10 cellular contexts compared by ENCODE assay signal in genomic region chr4:185011408-185011807, GRCh38. TPM values are rescaled to one million over a fixed set of nuclear protein-coding genes. Genes with fewer than 3 reads are reported as not detected.
DNase-seq lines count a peak whose midpoint lies in the region; ATAC-seq and TF ChIP-seq lines count a peak whose summit lies in the region.
"Had no signal": no experiment of that assay in that cellular context is flagged by ENCODE, and none has a peak within 500 bp of the region (broad histone marks: within the 10 kb centered on the region; RNA-seq: fewer than 3 reads in every experiment).

No MANE protein-coding gene starts in this region.

- no peak for TF ChIP-seq EP300 in sigmoid colon (IDR thresholded peaks at IDR 0.05)

- ATAC-seq in stimulated activated effector memory CD8-positive, alpha-beta T cell treated with anti-CD3 and anti-CD28 coated beads, Interleukin-12 subunit alpha, Interleukin-12 subunit beta, amount 100 ng/mL, for 72 hours, result no peak
- ATAC-seq in HG02610 (IDR thresholded peaks at IDR 0.05; ENCODE audit: unreplicated experiment), result no peak
- ATAC-seq in GM18498 (IDR thresholded peaks at IDR 0.05; ENCODE audit: unreplicated experiment), result no peak

- H3K9me3 Mint-ChIP-seq in stimulated activated effector memory CD8-positive, alpha-beta T cell treated with anti-CD3 and anti-CD28 coated beads, Interleukin-12 subunit alpha, Interleukin-12 subunit beta, amount 100 ng/mL, for 72 hours, result no peaks in the 10 kb centered on the region

- DNase-seq in 8988T (peak; percentile 78), ELR (ENCODE audit: low read depth) (peak; percentile 19), OCI-M1 (lab: John Stamatoyannopoulos, UW) (peak; percentile 36), fibroblast of mammary gland (ENCODE audit: low read depth) (no peak), sigmoid colon (no peak)
- DNase-seq in stimulated activated effector memory CD8-positive, alpha-beta T cell treated with anti-CD3 and anti-CD28 coated beads, Interleukin-12 subunit alpha, Interleukin-12 subunit beta, amount 100 ng/mL, for 72 hours (ENCODE audit: low spot score in 2 of 2), result no peak

- H3K4me1 ChIP-seq in sigmoid colon, result no peaks in the 10 kb centered on the region
- H3K4me1 ChIP-seq: suprapubic skin had no signal

- H3K4me1 Mint-ChIP-seq in stimulated activated effector memory CD8-positive, alpha-beta T cell treated with anti-CD3 and anti-CD28 coated beads, Interleukin-12 subunit alpha, Interleukin-12 subunit beta, amount 100 ng/mL, for 72 hours, result no peaks in the 10 kb centered on the region

- TF ChIP-seq POLR2A in sigmoid colon (IDR thresholded peaks at IDR 0.05), result no peak

- WGBS in sigmoid colon, 2 donors, result 11 to 25% methylated on average over 8 of the region's 8 CpGs

- H3K36me3 Mint-ChIP-seq in stimulated activated effector memory CD8-positive, alpha-beta T cell treated with anti-CD3 and anti-CD28 coated beads, Interleukin-12 subunit alpha, Interleukin-12 subunit beta, amount 100 ng/mL, for 72 hours, result no peaks in the 10 kb centered on the region

- TF ChIP-seq CTCF in fibroblast of mammary gland (conservative IDR thresholded peaks at IDR 0.05; ENCODE audit: control insufficient read depth, insufficient read depth, low read depth, low read length) (peak; percentile 42), sigmoid colon (IDR thresholded peaks at IDR 0.05) (peak in 1 of 4 experiments; percentile 11)

- no peak overlapping the region for H3K4me3 ChIP-seq in fibroblast of mammary gland (ENCODE audit: control insufficient read depth, low read depth, low read length)
- H3K4me3 ChIP-seq in sigmoid colon, result no peak overlapping the region
- H3K4me3 ChIP-seq: lung, suprapubic skin had no signal

- no peak overlapping the region for H3K27ac ChIP-seq in sigmoid colon
- H3K27ac ChIP-seq: suprapubic skin had no signal

- H3K9me3 ChIP-seq in sigmoid colon, result no peaks in the 10 kb centered on the region
- H3K9me3 ChIP-seq: suprapubic skin had no signal

- no peak overlapping the region for H3K4me3 Mint-ChIP-seq in stimulated activated effector memory CD8-positive, alpha-beta T cell treated with anti-CD3 and anti-CD28 coated beads, Interleukin-12 subunit alpha, Interleukin-12 subunit beta, amount 100 ng/mL, for 72 hours

- H3K27ac Mint-ChIP-seq in stimulated activated effector memory CD8-positive, alpha-beta T cell treated with anti-CD3 and anti-CD28 coated beads, Interleukin-12 subunit alpha, Interleukin-12 subunit beta, amount 100 ng/mL, for 72 hours, result no peak overlapping the region

- intact Hi-C loops in sigmoid colon (cut with DNase I), result no loop called here

- H3K27me3 ChIP-seq in sigmoid colon, result peaks cover 3 to 69% (median 30%) of the 10 kb centered on the region in 3 donors

- no peaks in the 10 kb centered on the region for H3K36me3 ChIP-seq in sigmoid colon
- H3K36me3 ChIP-seq: suprapubic skin had no signal

RNA-seq across cellular contexts. Expression of gene HELT, which starts 6.9 kb away (rescaled TPM):
- not detected for total RNA-seq in sigmoid colon
- polyA plus RNA-seq in sigmoid colon, result not detected

Comparison
In these comparisons a context has a peak if more than half of its experiments do, and no peak if none do; other contexts are left out.
1. DNase-seq: peak in 8988T (single experiment), ELR (single experiment) and OCI-M1 (single experiment); none in fibroblast of mammary gland (single experiment), stimulated activated effector memory CD8-positive, alpha-beta T cell treated with anti-CD3 and anti-CD28 coated beads, Interleukin-12 subunit alpha, Interleukin-12 subunit beta, amount 100 ng/mL, for 72 hours (0 of 2) and sigmoid colon (single experiment).